ENCODE assay signal across 8 cellular contexts in the genomic region with DNA sequence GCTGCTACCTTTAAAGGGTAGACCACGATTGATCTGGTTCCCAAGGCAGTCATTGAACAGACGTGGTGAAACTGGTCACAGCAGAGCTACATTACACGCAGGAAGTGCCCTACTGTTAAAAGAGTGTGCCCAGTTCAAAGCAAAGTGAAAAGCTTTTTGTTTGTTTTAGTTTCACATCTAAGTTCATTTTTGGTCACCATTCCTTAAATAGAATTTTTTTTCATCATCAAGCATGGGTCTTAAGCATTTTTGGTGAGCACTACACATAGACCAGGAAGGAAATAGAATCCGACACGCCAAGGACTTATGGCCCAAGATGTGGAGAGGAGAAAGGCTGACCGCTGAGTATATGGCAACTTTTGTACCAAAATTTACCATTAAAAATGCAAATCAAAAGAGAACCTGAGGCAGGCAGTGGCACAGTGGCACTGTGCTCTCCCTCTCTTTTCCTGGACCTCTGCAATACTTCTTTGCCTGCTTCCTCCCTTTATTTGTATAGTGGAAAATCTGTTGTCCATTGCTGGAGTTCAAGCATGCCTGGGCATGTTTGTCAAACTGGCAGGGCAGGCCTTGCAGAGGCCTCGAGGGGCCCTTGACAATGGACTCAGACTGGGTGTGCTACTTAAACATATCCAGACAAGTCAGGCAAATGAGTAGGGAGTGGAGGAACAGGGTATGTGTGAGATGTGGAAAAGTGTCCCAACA. TPM values are rescaled to one million over a fixed set of nuclear protein-coding genes. Genes with fewer than 3 reads are reported as not detected.
A peak's percentile ranks its signal among the peaks of the same experiment; 100 is the strongest.
DNase-seq lines count a peak whose midpoint lies in the region; ATAC-seq and TF ChIP-seq lines count a peak whose summit lies in the region.

No MANE protein-coding gene starts in this region.

- in situ Hi-C loops in Panc1 (cut with HindIII; ENCODE audit: low pct_unique_long_range_greater_than_20kb, low sequenced_read_pairs) = no loop called here

- no peaks in the 10 kb centered on the region for H3K36me3 ChIP-seq in Panc1 (ENCODE audit: control insufficient read depth, insufficient read depth, low read length)
- no peaks in the 10 kb centered on the region for H3K36me3 ChIP-seq in CD8-positive, alpha-beta T cell (ENCODE audit: insufficient read depth, low read length)

- H3K4me3 ChIP-seq in Panc1 (ENCODE audit: low read depth in 2 of 2, low read length in 2 of 2) = no peak overlapping the region
- no peak overlapping the region for H3K4me3 ChIP-seq in CD8-positive, alpha-beta T cell (ENCODE audit: low read depth, low read length)

- no TSS peak for BruUV-seq in Panc1 (replicated peaks; lab: Mats Ljungman, UMichigan)

- no peak overlapping the region for H3K4me3 Mint-ChIP-seq in mesothelial cell of epicardium
- no peak overlapping the region for H3K4me3 Mint-ChIP-seq in CD8-positive, alpha-beta T cell

- no peaks in the 10 kb centered on the region for H3K9me3 ChIP-seq in Panc1 (ENCODE audit: control insufficient read depth, insufficient read depth, low read depth, low read length)
- H3K9me3 ChIP-seq in CD8-positive, alpha-beta T cell (ENCODE audit: low read length) = no peaks in the 10 kb centered on the region

- peaks cover 67% of the 10 kb centered on the region for H3K4me1 ChIP-seq in Panc1 (ENCODE audit: control insufficient read depth, insufficient read depth, low read length)
- H3K4me1 ChIP-seq in CD8-positive, alpha-beta T cell (ENCODE audit: insufficient read depth, low read length) = peaks cover 16% of the 10 kb centered on the region

- peak overlapping the region; percentile 99 for H3K27ac ChIP-seq in Panc1 (ENCODE audit: low read length)
- no peak overlapping the region for H3K27ac ChIP-seq in CD8-positive, alpha-beta T cell (ENCODE audit: low read depth, low read length)

- CTCF ChIA-PET in Panc1 (lab: Charles Lee) = no interaction called here
- CTCF ChIA-PET in CD8-positive, alpha-beta T cell (lab: Charles Lee) = interaction anchor here (0.9 to 1.5 kb wide), 3 partner anchors 93 to 165 kb away, joined by 4 to 5 read pairs (median 5); no protein-coding TSS in a partner anchor

- intact Hi-C loops in Panc1 (cut with micrococcal nuclease; ENCODE audit: unreplicated experiment) = loop anchor here (10.0 kb wide), 1 partner anchor 555 kb away; no protein-coding TSS in a partner anchor
- intact Hi-C loops in CD8-positive, alpha-beta T cell (cut with DNase I, micrococcal nuclease) = loop anchor here (5.0 to 10.0 kb wide), 2 partner anchors 385 to 432 kb away; a partner anchor contains a TSS

- peak; percentile 56 for ATAC-seq in GM19351 (IDR thresholded peaks at IDR 0.05; ENCODE audit: unreplicated experiment)
- ATAC-seq in HG03354 (IDR thresholded peaks at IDR 0.05; ENCODE audit: poor library complexity, severe bottlenecking, unreplicated experiment) = peak; percentile 72
- no peak for ATAC-seq in Panc1
- ATAC-seq in CD8-positive, alpha-beta T cell = no peak
- no peak for ATAC-seq in GM19328 (IDR thresholded peaks at IDR 0.05; ENCODE audit: unreplicated experiment)

- peak; percentile 74 for DNase-seq in COLO668 (lab: John Stamatoyannopoulos, UW; ENCODE audit: unreplicated experiment)
- DNase-seq in Panc1 (ENCODE audit: low read depth, low spot score) = no peak
- DNase-seq in mesothelial cell of epicardium (ENCODE audit: low spot score in 2 of 2, unreplicated experiment in 2 of 2) = no peak
- no peak for DNase-seq in CD8-positive, alpha-beta T cell
- no peak for DNase-seq in middle frontal gyrus (ENCODE audit: extremely low spot score, low spot score)

- POLR2A ChIA-PET in Panc1 (lab: Charles Lee) = interaction anchor here (0.6 kb wide), 2 partner anchors 94 to 161 kb away, joined by 4 to 5 read pairs; no protein-coding TSS in a partner anchor
- POLR2A ChIA-PET in CD8-positive, alpha-beta T cell (lab: Charles Lee) = interaction anchor here (0.6 to 0.9 kb wide), 2 partner anchors 93 to 589 kb away, joined by 3 to 4 read pairs; no protein-coding TSS in a partner anchor

- TF ChIP-seq CTCF in Panc1 (IDR thresholded peaks at IDR 0.05) (no peak), mesothelial cell of epicardium (IDR thresholded peaks at IDR 0.05; ENCODE audit: unreplicated experiment) (no peak)
- TF ChIP-seq CTCF in CD8-positive, alpha-beta T cell (IDR thresholded peaks at IDR 0.05) = no peak

- peaks cover 62% of the 10 kb centered on the region for H3K4me1 Mint-ChIP-seq in mesothelial cell of epicardium
- H3K4me1 Mint-ChIP-seq in CD8-positive, alpha-beta T cell (ENCODE audit: low read depth) = peaks cover 13% of the 10 kb centered on the region

- H3K27me3 Mint-ChIP-seq in mesothelial cell of epicardium (ENCODE audit: low read depth) = no peaks in the 10 kb centered on the region
- H3K27me3 Mint-ChIP-seq in CD8-positive, alpha-beta T cell (ENCODE audit: low read depth) = no peaks in the 10 kb centered on the region

- no peaks in the 10 kb centered on the region for H3K36me3 Mint-ChIP-seq in mesothelial cell of epicardium
- H3K36me3 Mint-ChIP-seq in CD8-positive, alpha-beta T cell = no peaks in the 10 kb centered on the region

- H3K9me3 Mint-ChIP-seq in mesothelial cell of epicardium = no peaks in the 10 kb centered on the region
- no peaks in the 10 kb centered on the region for H3K9me3 Mint-ChIP-seq in CD8-positive, alpha-beta T cell

- H3K27me3 ChIP-seq in Panc1 (ENCODE audit: control insufficient read depth, insufficient read depth, low read length) = no peaks in the 10 kb centered on the region
- H3K27me3 ChIP-seq in CD8-positive, alpha-beta T cell (ENCODE audit: insufficient read depth, low read length) = no peaks in the 10 kb centered on the region

- H3K27ac Mint-ChIP-seq in mesothelial cell of epicardium = peak overlapping the region; percentile 89
- no peak overlapping the region for H3K27ac Mint-ChIP-seq in CD8-positive, alpha-beta T cell

RNA-seq across cellular contexts. Expression of a gene that starts 42.6 kb away (rescaled TPM):
- total RNA-seq in Panc1 (2021; ENCODE audit: unreplicated experiment) (228 TPM), mesothelial cell of epicardium (264 to 274 TPM (median 269 TPM) in 3 replicates)
- 326 TPM for polyA plus RNA-seq in Panc1 (2012; ENCODE audit: insufficient read length)
- 100 to 1,000 TPM; 144 to 160 TPM for total RNA-seq in CD8-positive, alpha-beta T cell

Comparison
In these comparisons a context has a peak if more than half of its experiments do, and no peak if none do; other contexts are left out.
1. ATAC-seq: peak in GM19351 (single experiment) and HG03354 (single experiment); none in Panc1 (single experiment), CD8-positive, alpha-beta T cell (single experiment) and GM19328 (single experiment).